7 cellular contexts compared by ENCODE assay signal in the genomic region with DNA sequence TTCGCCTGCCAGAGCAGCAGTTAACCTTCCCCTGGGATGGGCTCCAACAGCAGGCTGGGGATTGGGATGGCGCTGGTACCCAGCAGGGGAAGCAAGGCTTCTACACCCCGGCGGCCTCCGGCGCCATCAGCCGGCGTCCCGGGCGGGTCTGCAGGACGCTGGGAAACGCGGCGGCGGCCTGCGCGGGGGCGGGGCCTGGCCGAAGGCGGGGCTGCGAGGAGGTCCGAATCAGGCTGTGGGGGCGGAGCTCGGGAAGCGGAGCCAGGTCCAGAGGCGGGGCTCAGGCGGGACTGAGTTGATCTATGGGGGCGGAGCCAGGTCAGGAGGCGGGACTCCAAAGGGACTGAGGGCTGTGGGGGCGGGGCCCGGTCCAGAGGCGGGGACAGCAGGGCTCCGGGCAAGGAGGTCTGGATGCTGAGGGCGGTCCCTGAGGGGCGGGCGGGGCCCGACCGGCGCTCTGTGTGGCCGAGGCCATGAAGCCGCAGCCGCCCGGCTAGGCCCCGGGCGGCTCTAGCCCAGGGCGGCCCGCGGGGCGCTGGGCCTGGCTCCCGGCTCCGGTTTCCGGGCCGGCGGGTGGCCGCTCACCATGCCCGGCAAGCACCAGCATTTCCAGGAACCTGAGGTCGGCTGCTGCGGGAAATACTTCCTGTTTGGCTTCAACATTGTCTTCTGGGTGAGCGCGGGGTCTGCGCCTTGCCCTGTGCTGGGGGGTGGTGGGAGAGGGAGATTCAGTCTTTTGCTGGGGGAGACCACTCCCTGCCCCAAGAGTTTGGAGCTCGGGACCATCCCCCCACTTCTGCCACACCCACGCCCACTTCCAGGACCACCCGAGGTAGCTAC. TPM values are rescaled to one million over a fixed set of nuclear protein-coding genes. Genes with fewer than 3 reads are reported as not detected.
DNase-seq lines count a peak whose midpoint lies in the region; ATAC-seq and TF ChIP-seq lines count a peak whose summit lies in the region.

TSS of gene TSPAN17 (plus strand) at position 455 of the 840 bp plus-strand sequence. CDS start at position 587, 132 bp downstream.

- peak; percentile 94 for DNase-seq in NCI-H2029 treated with DMSO at 0.1 percent for 48 hours (lab: John Stamatoyannopoulos, UW)
- DNase-seq in T-helper 9 cell, result peak; percentile 98
- DNase-seq in astrocyte of the cerebellum (ENCODE audit: low read depth), result peak; percentile 96
- DNase-seq in hepatic stellate cell (ENCODE audit: low spot score), result peak; percentile 99
- peak; percentile 93 for DNase-seq in renal cortical epithelial cell (ENCODE audit: low read depth)

- TF ChIP-seq CTCF in astrocyte of the cerebellum (IDR thresholded peaks at IDR 0.05; ENCODE audit: low read depth, low read length, missing control alignments), result peak; percentile 25

- ATAC-seq in GM18508 (IDR thresholded peaks at IDR 0.05; ENCODE audit: insufficient read depth, unreplicated experiment) (peak; percentile 79), HG03025 (IDR thresholded peaks at IDR 0.05; ENCODE audit: low FRiP score, unreplicated experiment) (peak; percentile 88)

- peak within 1 kb of the TSS; percentile 74 for H3K4me3 ChIP-seq in astrocyte of the cerebellum (ENCODE audit: low read depth, low read length)

- in situ Hi-C loops in astrocyte of the cerebellum (cut with HindIII; ENCODE audit: low sequenced_read_pairs), result no loop called here

RNA-seq across cellular contexts. Expression of gene TSPAN17, which starts in this region (rescaled TPM):
- 38.5 and 43.8 TPM in 2 replicates for total RNA-seq in renal cortical epithelial cell

Comparison
In these comparisons a context has a peak if more than half of its experiments do, and no peak if none do; other contexts are left out.
1. Peak in every context shown above with its lines: DNase-seq, ATAC-seq and H3K4me3 ChIP-seq.